In the genomic region with DNA sequence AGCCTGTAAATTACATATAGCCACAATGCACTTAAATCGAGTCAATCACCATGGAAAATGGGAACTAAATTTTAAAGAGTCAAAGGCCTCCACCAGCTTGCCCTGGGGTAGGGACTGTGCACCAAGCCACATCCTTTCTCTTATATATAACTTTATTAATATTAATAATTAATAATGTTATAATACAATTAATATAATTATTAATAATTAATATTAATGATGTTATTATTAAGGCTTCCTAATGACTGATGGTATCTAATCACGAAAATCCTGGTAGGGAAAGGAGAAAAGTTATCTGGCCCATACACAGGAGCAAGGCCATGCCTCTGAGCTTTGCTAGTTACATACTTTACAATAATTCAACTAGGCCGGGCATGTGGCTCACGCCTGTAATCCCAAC, we compare ENCODE assay signal across 22 cellular contexts.
DNase-seq lines count a peak whose midpoint lies in the region; ATAC-seq and TF ChIP-seq lines count a peak whose summit lies in the region.
"Had no signal": no experiment of that assay in that cellular context is flagged by ENCODE, and none has a peak within 500 bp of the region (broad histone marks: within the 10 kb centered on the region; RNA-seq: fewer than 3 reads in every experiment).

No MANE protein-coding gene starts in this region.

- no peaks in the 10 kb centered on the region for H3F3A ChIP-seq in neural progenitor cell (ENCODE audit: low read depth)

- H3K27ac Mint-ChIP-seq in WTC11, result no peak overlapping the region
- peak overlapping the region; percentile 22 for H3K27ac Mint-ChIP-seq in chondrocyte (ENCODE audit: unreplicated experiment)
- no peak overlapping the region for H3K27ac Mint-ChIP-seq in progenitor cell of endocrine pancreas
- H3K27ac Mint-ChIP-seq in neural progenitor cell, result no peak overlapping the region
- H3K27ac Mint-ChIP-seq: CD8-positive, alpha-beta memory T cell had no signal

- H3K79me2 ChIP-seq in neural progenitor cell (ENCODE audit: low read depth), result no peaks in the 10 kb centered on the region

- H3K4me2 ChIP-seq in neural progenitor cell, result no peak overlapping the region
- H3K4me2 ChIP-seq: BLaER1 had no signal

- POLR2A ChIA-PET in WTC11 (lab: Charles Lee), result no interaction called here

- H3K4me3 Mint-ChIP-seq in WTC11, result no peak overlapping the region
- H3K4me3 Mint-ChIP-seq in chondrocyte (ENCODE audit: unreplicated experiment), result no peak overlapping the region
- H3K4me3 Mint-ChIP-seq in progenitor cell of endocrine pancreas (ENCODE audit: low read depth), result no peak overlapping the region
- H3K4me3 Mint-ChIP-seq in neural progenitor cell, result no peak overlapping the region
- H3K4me3 Mint-ChIP-seq: CD14-positive monocyte; CD4-positive, alpha-beta memory T cell; CD4-positive, CD25-positive, alpha-beta regulatory T cell; CD8-positive, alpha-beta memory T cell had no signal

- no peak overlapping the region for H3K4me3 ChIP-seq in neural progenitor cell
- H3K4me3 ChIP-seq: BLaER1 had no signal

- 0 out of 2 replicates have a peak, but pooled peaks cover 5% of the 10 kb centered on the region for H3K9me3 Mint-ChIP-seq in WTC11
- H3K9me3 Mint-ChIP-seq in chondrocyte (ENCODE audit: low read depth), result no peaks in the 10 kb centered on the region
- no peaks in the 10 kb centered on the region for H3K9me3 Mint-ChIP-seq in progenitor cell of endocrine pancreas (ENCODE audit: low read depth)
- no peaks in the 10 kb centered on the region for H3K9me3 Mint-ChIP-seq in neural progenitor cell
- H3K9me3 Mint-ChIP-seq: CD14-positive monocyte; CD4-positive, alpha-beta memory T cell; CD8-positive, alpha-beta memory T cell had no signal

- no peaks in the 10 kb centered on the region for H4K20me1 ChIP-seq in neural progenitor cell (ENCODE audit: low read depth)
- H4K20me1 ChIP-seq: BLaER1 had no signal

- H3K27ac ChIP-seq in neural progenitor cell, result no peak overlapping the region
- H3K27ac ChIP-seq: BLaER1 had no signal

- no peaks in the 10 kb centered on the region for H3K4me1 ChIP-seq in neural progenitor cell

- CTCF ChIA-PET in WTC11 (lab: Charles Lee), result interaction anchor here (0.8 kb wide), 1 partner anchor 88 kb away, joined by 3 read pairs; a partner anchor contains a TSS

- H3K36me3 ChIP-seq in neural progenitor cell, result no peaks in the 10 kb centered on the region

- no peak for DNase-seq in WTC11 (ENCODE audit: low spot score)
- no peak for DNase-seq in chondrocyte (ENCODE audit: low spot score)
- no peak for DNase-seq in NCI-H2107 (lab: John Stamatoyannopoulos, UW)
- DNase-seq in progenitor cell of endocrine pancreas (ENCODE audit: low spot score, unreplicated experiment), result no peak
- DNase-seq in neural progenitor cell (ENCODE audit: low spot score), result no peak
- DNase-seq: 8988T; ACHN; BE2C; C1 segment of cervical spinal cord; CD4-positive, alpha-beta memory T cell; CD4-positive, CD25-positive, alpha-beta regulatory T cell; CD8-positive, alpha-beta memory T cell; COR-L47; DMS 273 treated with DMSO at 0.1 percent for 48 hours; DMS153; DMS53; DMS79; DND-41; EL; GF-D8 had no signal

- H3K9me3 ChIP-seq in neural progenitor cell (ENCODE audit: low read depth), result no peaks in the 10 kb centered on the region
- H3K9me3 ChIP-seq: BE2C, BLaER1 had no signal

- no peak overlapping the region for H2AFZ ChIP-seq in neural progenitor cell (replicated peaks)

- H3K36me3 Mint-ChIP-seq in WTC11 (peaks cover 55% of the 10 kb centered on the region), chondrocyte (ENCODE audit: low read depth) (peaks cover 58% of the 10 kb centered on the region), progenitor cell of endocrine pancreas (ENCODE audit: insufficient read depth) (peaks cover 35% of the 10 kb centered on the region), neural progenitor cell (peaks cover 39% of the 10 kb centered on the region)

- H3K27me3 ChIP-seq in neural progenitor cell, result no peaks in the 10 kb centered on the region
- H3K27me3 ChIP-seq: BE2C, BLaER1 had no signal

- H3K9ac ChIP-seq in neural progenitor cell, result no peak overlapping the region
- H3K9ac ChIP-seq: BLaER1 had no signal

- no peak for TF ChIP-seq CTCF in WTC11 (IDR thresholded peaks at IDR 0.05)
- no peak for TF ChIP-seq CTCF in chondrocyte (IDR thresholded peaks at IDR 0.05)
- no peak for TF ChIP-seq CTCF in progenitor cell of endocrine pancreas (IDR thresholded peaks at IDR 0.05; ENCODE audit: unreplicated experiment)
- TF ChIP-seq CTCF in neural progenitor cell (IDR thresholded peaks at IDR 0.05), result no peak

- H3K27me3 Mint-ChIP-seq in WTC11 (ENCODE audit: low read depth), result no peaks in the 10 kb centered on the region
- no peaks in the 10 kb centered on the region for H3K27me3 Mint-ChIP-seq in chondrocyte (ENCODE audit: low read depth)
- no peaks in the 10 kb centered on the region for H3K27me3 Mint-ChIP-seq in progenitor cell of endocrine pancreas
- peaks cover 7% of the 10 kb centered on the region for H3K27me3 Mint-ChIP-seq in neural progenitor cell (ENCODE audit: insufficient read depth, low read depth)
- H3K27me3 Mint-ChIP-seq: CD4-positive, alpha-beta memory T cell; CD4-positive, CD25-positive, alpha-beta regulatory T cell; CD8-positive, alpha-beta memory T cell had no signal

- peaks cover 35% of the 10 kb centered on the region for H3K4me1 Mint-ChIP-seq in WTC11
- H3K4me1 Mint-ChIP-seq in chondrocyte (ENCODE audit: low read depth), result peaks cover 39% of the 10 kb centered on the region
- peaks cover 6% of the 10 kb centered on the region for H3K4me1 Mint-ChIP-seq in progenitor cell of endocrine pancreas (ENCODE audit: low read depth)
- peaks cover 13% of the 10 kb centered on the region for H3K4me1 Mint-ChIP-seq in neural progenitor cell
- H3K4me1 Mint-ChIP-seq: CD14-positive monocyte had no signal

- no peak for ATAC-seq in WTC11

TF ChIP-seq in WTC11, 78 proteins besides CTCF, POLR2A, EP300 and RAD21:
- TF ChIP-seq ATF1 (CRISPR knock-in tag; IDR thresholded peaks at IDR 0.05) (no peak), TEAD4 (CRISPR knock-in tag; IDR thresholded peaks at IDR 0.05) (no peak), HMGA2 (CRISPR knock-in tag; IDR thresholded peaks at IDR 0.05) (peak; percentile 90), NR2C2 (CRISPR knock-in tag; IDR thresholded peaks at IDR 0.05) (no peak), ZNF263 (CRISPR knock-in tag; IDR thresholded peaks at IDR 0.05; ENCODE audit: low read depth) (no peak)
TF ChIP-seq in WTC11: peak in this region for 1.
